1 cellular context compared by ENCODE assay signal in the genomic region with DNA sequence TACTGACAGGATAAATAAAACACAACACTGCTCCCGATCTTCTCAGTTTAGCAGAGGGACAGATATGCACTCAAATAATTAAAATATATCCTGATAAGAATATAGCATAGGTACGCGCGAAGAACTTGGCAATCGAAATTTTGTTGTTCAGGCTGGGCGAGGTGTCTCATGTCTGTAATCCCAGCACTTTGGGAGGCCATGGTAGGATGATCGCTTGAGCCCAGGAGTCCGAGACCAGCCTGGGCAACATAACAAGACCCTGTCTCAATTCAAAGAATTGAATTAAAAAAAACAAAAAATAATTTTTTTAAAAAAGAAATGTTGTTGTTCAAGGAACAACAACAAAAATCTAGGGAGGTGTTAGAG.
A peak's percentile ranks its signal among the peaks of the same experiment; 100 is the strongest.
TF ChIP-seq lines count a peak whose summit lies in the region.

No MANE protein-coding gene starts in this region.

TF ChIP-seq in HepG2, 621 proteins besides CTCF, POLR2A, EP300 and RAD21:
- no peak for TF ChIP-seq CBX2 (IDR thresholded peaks at IDR 0.05; ENCODE audit: low read depth, low read length)
- no peak for TF ChIP-seq CBX2 (CRISPR knock-in tag; IDR thresholded peaks at IDR 0.05; ENCODE audit: low read depth)
- no peak for TF ChIP-seq TBX2 (CRISPR knock-in tag; IDR thresholded peaks at IDR 0.05; ENCODE audit: borderline replicate concordance)
- TF ChIP-seq POLR2AphosphoS2 (IDR thresholded peaks at IDR 0.05; ENCODE audit: low read depth, low read length), result 0 out of 2 replicates have a peak, but pooled peaks have one; percentile 42
